In the genomic region with DNA sequence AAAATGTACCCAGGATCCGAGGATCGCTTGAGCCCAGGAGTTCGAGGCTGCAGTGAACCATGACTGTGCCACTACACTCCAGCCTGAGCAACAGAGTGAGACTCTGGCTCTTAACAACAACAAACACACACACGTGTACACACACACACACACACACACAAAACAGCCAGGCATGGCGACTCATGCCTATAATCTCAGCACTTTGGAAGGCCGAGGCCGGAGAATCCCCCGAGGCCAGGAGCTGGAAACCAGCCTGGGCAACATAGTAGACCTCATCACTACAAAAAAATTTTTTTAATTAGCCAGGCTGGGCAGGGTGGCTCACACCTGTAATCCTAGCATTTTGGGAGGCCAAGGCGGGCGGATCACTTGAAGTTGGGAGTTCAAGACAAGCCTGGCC, we compare ENCODE assay signal across 1 cellular context.
TF ChIP-seq lines count a peak whose summit lies in the region.

No MANE protein-coding gene starts in this region.

TF ChIP-seq in GM23338, 12 proteins besides CTCF, POLR2A, EP300 and RAD21 (continued from another document):
- TF ChIP-seq, protein P1, sequence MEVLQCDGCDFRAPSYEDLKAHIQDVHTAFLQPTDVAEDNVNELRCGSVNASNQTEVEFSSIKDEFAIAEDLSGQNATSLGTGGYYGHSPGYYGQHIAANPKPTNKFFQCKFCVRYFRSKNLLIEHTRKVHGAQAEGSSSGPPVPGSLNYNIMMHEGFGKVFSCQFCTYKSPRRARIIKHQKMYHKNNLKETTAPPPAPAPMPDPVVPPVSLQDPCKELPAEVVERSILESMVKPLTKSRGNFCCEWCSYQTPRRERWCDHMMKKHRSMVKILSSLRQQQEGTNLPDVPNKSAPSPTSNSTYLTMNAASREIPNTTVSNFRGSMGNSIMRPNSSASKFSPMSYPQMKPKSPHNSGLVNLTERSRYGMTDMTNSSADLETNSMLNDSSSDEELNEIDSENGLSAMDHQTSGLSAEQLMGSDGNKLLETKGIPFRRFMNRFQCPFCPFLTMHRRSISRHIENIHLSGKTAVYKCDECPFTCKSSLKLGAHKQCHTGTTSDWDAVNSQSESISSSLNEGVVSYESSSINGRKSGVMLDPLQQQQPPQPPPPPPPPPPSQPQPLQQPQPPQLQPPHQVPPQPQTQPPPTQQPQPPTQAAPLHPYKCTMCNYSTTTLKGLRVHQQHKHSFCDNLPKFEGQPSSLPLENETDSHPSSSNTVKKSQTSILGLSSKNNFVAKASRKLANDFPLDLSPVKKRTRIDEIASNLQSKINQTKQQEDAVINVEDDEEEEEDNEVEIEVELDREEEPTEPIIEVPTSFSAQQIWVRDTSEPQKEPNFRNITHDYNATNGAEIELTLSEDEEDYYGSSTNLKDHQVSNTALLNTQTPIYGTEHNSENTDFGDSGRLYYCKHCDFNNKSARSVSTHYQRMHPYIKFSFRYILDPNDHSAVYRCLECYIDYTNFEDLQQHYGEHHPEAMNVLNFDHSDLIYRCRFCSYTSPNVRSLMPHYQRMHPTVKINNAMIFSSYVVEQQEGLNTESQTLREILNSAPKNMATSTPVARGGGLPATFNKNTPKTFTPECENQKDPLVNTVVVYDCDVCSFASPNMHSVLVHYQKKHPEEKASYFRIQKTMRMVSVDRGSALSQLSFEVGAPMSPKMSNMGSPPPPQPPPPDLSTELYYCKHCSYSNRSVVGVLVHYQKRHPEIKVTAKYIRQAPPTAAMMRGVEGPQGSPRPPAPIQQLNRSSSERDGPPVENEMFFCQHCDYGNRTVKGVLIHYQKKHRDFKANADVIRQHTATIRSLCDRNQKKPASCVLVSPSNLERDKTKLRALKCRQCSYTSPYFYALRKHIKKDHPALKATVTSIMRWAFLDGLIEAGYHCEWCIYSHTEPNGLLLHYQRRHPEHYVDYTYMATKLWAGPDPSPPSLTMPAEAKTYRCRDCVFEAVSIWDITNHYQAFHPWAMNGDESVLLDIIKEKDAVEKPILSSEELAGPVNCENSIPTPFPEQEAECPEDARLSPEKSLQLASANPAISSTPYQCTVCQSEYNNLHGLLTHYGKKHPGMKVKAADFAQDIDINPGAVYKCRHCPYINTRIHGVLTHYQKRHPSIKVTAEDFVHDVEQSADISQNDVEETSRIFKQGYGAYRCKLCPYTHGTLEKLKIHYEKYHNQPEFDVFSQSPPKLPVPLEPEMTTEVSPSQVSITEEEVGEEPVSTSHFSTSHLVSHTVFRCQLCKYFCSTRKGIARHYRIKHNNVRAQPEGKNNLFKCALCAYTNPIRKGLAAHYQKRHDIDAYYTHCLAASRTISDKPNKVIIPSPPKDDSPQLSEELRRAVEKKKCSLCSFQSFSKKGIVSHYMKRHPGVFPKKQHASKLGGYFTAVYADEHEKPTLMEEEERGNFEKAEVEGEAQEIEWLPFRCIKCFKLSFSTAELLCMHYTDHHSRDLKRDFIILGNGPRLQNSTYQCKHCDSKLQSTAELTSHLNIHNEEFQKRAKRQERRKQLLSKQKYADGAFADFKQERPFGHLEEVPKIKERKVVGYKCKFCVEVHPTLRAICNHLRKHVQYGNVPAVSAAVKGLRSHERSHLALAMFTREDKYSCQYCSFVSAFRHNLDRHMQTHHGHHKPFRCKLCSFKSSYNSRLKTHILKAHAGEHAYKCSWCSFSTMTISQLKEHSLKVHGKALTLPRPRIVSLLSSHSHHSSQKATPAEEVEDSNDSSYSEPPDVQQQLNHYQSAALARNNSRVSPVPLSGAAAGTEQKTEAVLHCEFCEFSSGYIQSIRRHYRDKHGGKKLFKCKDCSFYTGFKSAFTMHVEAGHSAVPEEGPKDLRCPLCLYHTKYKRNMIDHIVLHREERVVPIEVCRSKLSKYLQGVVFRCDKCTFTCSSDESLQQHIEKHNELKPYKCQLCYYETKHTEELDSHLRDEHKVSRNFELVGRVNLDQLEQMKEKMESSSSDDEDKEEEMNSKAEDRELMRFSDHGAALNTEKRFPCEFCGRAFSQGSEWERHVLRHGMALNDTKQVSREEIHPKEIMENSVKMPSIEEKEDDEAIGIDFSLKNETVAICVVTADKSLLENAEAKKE (CRISPR knock-in tag; IDR thresholded peaks at IDR 0.05) = no peak
- no peak for TF ChIP-seq NANOG (IDR thresholded peaks at IDR 0.05; ENCODE audit: borderline replicate concordance)
- no peak for TF ChIP-seq CREB1 (CRISPR knock-in tag; IDR thresholded peaks at IDR 0.05; ENCODE audit: low read depth)
- no peak for TF ChIP-seq STAT1 (IDR thresholded peaks at IDR 0.05; ENCODE audit: unreplicated experiment)
- TF ChIP-seq EZH2 (IDR thresholded peaks at IDR 0.05; ENCODE audit: low read depth, unreplicated experiment) = no peak
- TF ChIP-seq EZH2phosphoT487 (IDR thresholded peaks at IDR 0.05; ENCODE audit: unreplicated experiment) = no peak
- no peak for TF ChIP-seq ZNF114 (CRISPR knock-in tag; IDR thresholded peaks at IDR 0.05)
